ENCODE assay signal across 22 cellular contexts in genomic region chr10:105252908-105253307, GRCh38.
"Had no signal": no experiment of that assay in that cellular context is flagged by ENCODE, and none has a peak within 500 bp of the region (broad histone marks: within the 10 kb centered on the region; RNA-seq: fewer than 3 reads in every experiment).

No MANE protein-coding gene starts in this region.

- H3K27ac ChIP-seq: right atrium auricular region, tibial nerve, VCaP had no signal

- H3K9me3 Mint-ChIP-seq: activated naive CD8-positive, alpha-beta T cell treated with anti-CD3 and anti-CD28 coated beads for 36 hours had no signal

- H3K36me3 ChIP-seq: right atrium auricular region, tibial nerve had no signal

- ATAC-seq: activated T-cell treated with anti-CD3 and anti-CD28 coated beads, Interleukin-2, amount 50 U/mL, for 72 hours; stimulated activated naive CD8-positive, alpha-beta T cell treated with anti-CD3 and anti-CD28 coated beads, Interleukin-15, Interleukin-2, amounts not matched to agents 100 U/mL and 50 U/mL, for 24 hours had no signal

- DNase-seq: activated CD4-positive, alpha-beta T cell treated with anti-CD3 and anti-CD28 coated beads, Interleukin-2, amount 50 U/mL, for 4 hours; activated gamma-delta T cell; activated naive CD8-positive, alpha-beta T cell treated with anti-CD3 and anti-CD28 coated beads for 36 hours; activated T-cell treated with anti-CD3 and anti-CD28 coated beads, Interleukin-2, amount 50 U/mL, for 72 hours; amniotic stem cell; caudate nucleus; dorsolateral prefrontal cortex; erythroblast; foreskin melanocyte; glutamatergic neuron; hypothalamus; midbrain; nucleus accumbens; stimulated activated CD4-positive, alpha-beta T cell treated with anti-CD3 and anti-CD28 coated beads, Interleukin-2, amount 100 ng/mL, for 24 hours; stimulated activated naive CD8-positive, alpha-beta T cell treated with anti-CD3 and anti-CD28 coated beads, Interleukin-15, Interleukin-2, amounts not matched to agents 100 U/mL and 50 U/mL, for 24 hours; T-helper 2 cell had no signal

- H3K4me1 ChIP-seq: right atrium auricular region, tibial nerve had no signal

- H3K27me3 Mint-ChIP-seq: activated naive CD8-positive, alpha-beta T cell treated with anti-CD3 and anti-CD28 coated beads for 36 hours; progenitor cell of endocrine pancreas had no signal

- H3K4me3 ChIP-seq: dorsolateral prefrontal cortex, lung, right atrium auricular region, tibial nerve had no signal

- H3K36me3 Mint-ChIP-seq: activated naive CD8-positive, alpha-beta T cell treated with anti-CD3 and anti-CD28 coated beads for 36 hours had no signal

- H3K27me3 ChIP-seq: dorsolateral prefrontal cortex, right atrium auricular region, tibial nerve had no signal

- H3K9me3 ChIP-seq: right atrium auricular region, tibial nerve had no signal

- H3K27ac Mint-ChIP-seq: activated naive CD8-positive, alpha-beta T cell treated with anti-CD3 and anti-CD28 coated beads for 36 hours; activated T-cell treated with anti-CD3 and anti-CD28 coated beads, Interleukin-2, amount 50 U/mL, for 72 hours; progenitor cell of endocrine pancreas had no signal

- H3K4me3 Mint-ChIP-seq: activated naive CD8-positive, alpha-beta T cell treated with anti-CD3 and anti-CD28 coated beads for 36 hours; activated T-cell treated with anti-CD3 and anti-CD28 coated beads, Interleukin-2, amount 50 U/mL, for 72 hours; nephron had no signal

- H3K4me1 Mint-ChIP-seq: activated naive CD8-positive, alpha-beta T cell treated with anti-CD3 and anti-CD28 coated beads for 36 hours had no signal
